Comparison of ENCODE assay signal across 9 cellular contexts in genomic region chr5:95727764-95728191, GRCh38. TPM values are rescaled to one million over a fixed set of nuclear protein-coding genes. Genes with fewer than 3 reads are reported as not detected.
DNase-seq lines count a peak whose midpoint lies in the region; ATAC-seq and TF ChIP-seq lines count a peak whose summit lies in the region.
"Had no signal": no experiment of that assay in that cellular context is flagged by ENCODE, and none has a peak within 500 bp of the region (broad histone marks: within the 10 kb centered on the region; RNA-seq: fewer than 3 reads in every experiment).

No MANE protein-coding gene starts in this region.

- DNase-seq in GM20000 (ENCODE audit: low spot score): peak; percentile 22
- DNase-seq in NCI-H2029 (lab: John Stamatoyannopoulos, UW): peak; percentile 89
- DNase-seq in esophagus muscularis mucosa (ENCODE audit: extremely low spot score): no peak
- no peak for DNase-seq in activated CD4-positive, alpha-beta memory T cell treated with anti-CD3 and anti-CD28 coated beads for 36 hours
- no peak for DNase-seq in stimulated activated CD4-positive, alpha-beta T cell treated with anti-CD3 and anti-CD28 coated beads, Interleukin-15, amount 100 ng/mL, for 24 hours
- DNase-seq: EL had no signal

- H3K4me3 ChIP-seq in BLaER1 treated with 17β-estradiol and CSF1 and Interleukin-3, amounts not matched to agents 10 nM and 100 nM: no peak overlapping the region
- no peak overlapping the region for H3K4me3 ChIP-seq in esophagus muscularis mucosa

- no peak overlapping the region for H3K27ac Mint-ChIP-seq in activated CD4-positive, alpha-beta memory T cell treated with anti-CD3 and anti-CD28 coated beads for 36 hours

- H3K4me2 ChIP-seq in BLaER1 treated with 17β-estradiol and CSF1 and Interleukin-3, amounts not matched to agents 10 nM and 100 nM: peak overlapping the region; percentile 5 to 89 (median 45); a peak in 18 of 22 replicates

- ATAC-seq in HG03097 (IDR thresholded peaks at IDR 0.05; ENCODE audit: low FRiP score, unreplicated experiment) (no peak), HG03280 (IDR thresholded peaks at IDR 0.05; ENCODE audit: unreplicated experiment) (no peak)

- no peaks in the 10 kb centered on the region for H3K36me3 ChIP-seq in BLaER1 treated with 17β-estradiol and CSF1 and Interleukin-3, amounts not matched to agents 10 nM and 100 nM
- H3K36me3 ChIP-seq in esophagus muscularis mucosa: no peaks in the 10 kb centered on the region

- H3K4me3 Mint-ChIP-seq in activated CD4-positive, alpha-beta memory T cell treated with anti-CD3 and anti-CD28 coated beads for 36 hours: no peak overlapping the region

- no peak overlapping the region for H3K9ac ChIP-seq in BLaER1 treated with 17β-estradiol and CSF1 and Interleukin-3, amounts not matched to agents 10 nM and 100 nM

- H3K36me3 Mint-ChIP-seq in activated CD4-positive, alpha-beta memory T cell treated with anti-CD3 and anti-CD28 coated beads for 36 hours: no peaks in the 10 kb centered on the region

- H4K20me1 ChIP-seq in BLaER1 treated with 17β-estradiol and CSF1 and Interleukin-3, amounts not matched to agents 10 nM and 100 nM: no peaks in the 10 kb centered on the region

- intact Hi-C loops in esophagus muscularis mucosa (cut with DNase I): no loop called here
- intact Hi-C loops in activated CD4-positive, alpha-beta memory T cell treated with anti-CD3 and anti-CD28 coated beads for 36 hours (cut with micrococcal nuclease): no loop called here

- POLR2A ChIA-PET in activated CD4-positive, alpha-beta memory T cell treated with anti-CD3 and anti-CD28 coated beads for 36 hours (lab: Charles Lee): no interaction called here

- no peaks in the 10 kb centered on the region for H3K9me3 Mint-ChIP-seq in activated CD4-positive, alpha-beta memory T cell treated with anti-CD3 and anti-CD28 coated beads for 36 hours

- peaks cover 34 to 78% (median 47%) of the 10 kb centered on the region in 10 experiments for H3K4me1 ChIP-seq in BLaER1 treated with 17β-estradiol and CSF1 and Interleukin-3, amounts not matched to agents 10 nM and 100 nM
- H3K4me1 ChIP-seq in esophagus muscularis mucosa: peaks cover 20 to 58% (median 42%) of the 10 kb centered on the region in 4 donors

- TF ChIP-seq EP300 in esophagus muscularis mucosa (IDR thresholded peaks at IDR 0.05): no peak

- H3K27ac ChIP-seq in BLaER1 treated with 17β-estradiol and CSF1 and Interleukin-3, amounts not matched to agents 10 nM and 100 nM: peak overlapping the region in 1 of 11 experiments; percentile 22; a peak in 2 of 22 replicates
- peak overlapping the region; percentile 15 to 48 (median 34) for H3K27ac ChIP-seq in esophagus muscularis mucosa (replicated peaks in 1 of 4)

- no peaks in the 10 kb centered on the region for H3K27me3 ChIP-seq in BLaER1 treated with 17β-estradiol and CSF1 and Interleukin-3, amounts not matched to agents 10 nM and 100 nM
- no peaks in the 10 kb centered on the region for H3K27me3 ChIP-seq in esophagus muscularis mucosa

- TF ChIP-seq POLR2A in esophagus muscularis mucosa (IDR thresholded peaks at IDR 0.05; ENCODE audit: low read depth): no peak

- peaks cover 12% of the 10 kb centered on the region for H3K4me1 Mint-ChIP-seq in activated CD4-positive, alpha-beta memory T cell treated with anti-CD3 and anti-CD28 coated beads for 36 hours (ENCODE audit: low read depth)

- TF ChIP-seq CTCF in GM20000 (IDR thresholded peaks at IDR 0.05; ENCODE audit: extremely low read depth, missing control alignments) (no peak), esophagus muscularis mucosa (IDR thresholded peaks at IDR 0.05) (no peak)

- H3K27me3 Mint-ChIP-seq in activated CD4-positive, alpha-beta memory T cell treated with anti-CD3 and anti-CD28 coated beads for 36 hours: peaks cover 28% of the 10 kb centered on the region

- 84% methylated on average over 2 of the region's 2 CpGs for WGBS in esophagus muscularis mucosa

- no peaks in the 10 kb centered on the region for H3K9me3 ChIP-seq in BLaER1 treated with 17β-estradiol and CSF1 and Interleukin-3, amounts not matched to agents 10 nM and 100 nM (replicated peaks in 1 of 11)
- no peaks in the 10 kb centered on the region for H3K9me3 ChIP-seq in esophagus muscularis mucosa

- CTCF ChIA-PET in activated CD4-positive, alpha-beta memory T cell treated with anti-CD3 and anti-CD28 coated beads for 36 hours (lab: Charles Lee): interaction anchor here (0.9 kb wide), 1 partner anchor 54 kb away, joined by 4 read pairs; no protein-coding TSS in a partner anchor

RNA-seq across cellular contexts. Expression of gene RHOBTB3, which starts 3.4 kb away (rescaled TPM):
- total RNA-seq in esophagus muscularis mucosa: 100 to 1,000 TPM in 1 of 4 donors, 10 to 100 TPM in 3; 72.9 to 165 (median 89.2) TPM
- total RNA-seq in activated CD4-positive, alpha-beta memory T cell treated with anti-CD3 and anti-CD28 coated beads for 36 hours: under 1 TPM; 0.75 to 0.97 TPM

RNA-seq across cellular contexts. Expression of gene SPATA9, which starts 45.0 kb away (rescaled TPM):
- total RNA-seq in esophagus muscularis mucosa: not detected
- total RNA-seq in activated CD4-positive, alpha-beta memory T cell treated with anti-CD3 and anti-CD28 coated beads for 36 hours: not detected

Comparison
In these comparisons a context has a peak if more than half of its experiments do, and no peak if none do; other contexts are left out.
1. DNase-seq: peak in GM20000 (single experiment) and NCI-H2029 (single experiment); none in esophagus muscularis mucosa (single experiment), activated CD4-positive, alpha-beta memory T cell treated with anti-CD3 and anti-CD28 coated beads for 36 hours (single experiment) and stimulated activated CD4-positive, alpha-beta T cell treated with anti-CD3 and anti-CD28 coated beads, Interleukin-15, amount 100 ng/mL, for 24 hours (single experiment).
2. RNA of gene RHOBTB3, which starts 3.4 kb away (total RNA-seq): 72.9 to 165 TPM in esophagus muscularis mucosa; 0.75 to 0.97 TPM in activated CD4-positive, alpha-beta memory T cell treated with anti-CD3 and anti-CD28 coated beads for 36 hours; every median in the first group is over 10 times any median in the second.